ENCODE assay signal across 1 cellular context in the genomic region with DNA sequence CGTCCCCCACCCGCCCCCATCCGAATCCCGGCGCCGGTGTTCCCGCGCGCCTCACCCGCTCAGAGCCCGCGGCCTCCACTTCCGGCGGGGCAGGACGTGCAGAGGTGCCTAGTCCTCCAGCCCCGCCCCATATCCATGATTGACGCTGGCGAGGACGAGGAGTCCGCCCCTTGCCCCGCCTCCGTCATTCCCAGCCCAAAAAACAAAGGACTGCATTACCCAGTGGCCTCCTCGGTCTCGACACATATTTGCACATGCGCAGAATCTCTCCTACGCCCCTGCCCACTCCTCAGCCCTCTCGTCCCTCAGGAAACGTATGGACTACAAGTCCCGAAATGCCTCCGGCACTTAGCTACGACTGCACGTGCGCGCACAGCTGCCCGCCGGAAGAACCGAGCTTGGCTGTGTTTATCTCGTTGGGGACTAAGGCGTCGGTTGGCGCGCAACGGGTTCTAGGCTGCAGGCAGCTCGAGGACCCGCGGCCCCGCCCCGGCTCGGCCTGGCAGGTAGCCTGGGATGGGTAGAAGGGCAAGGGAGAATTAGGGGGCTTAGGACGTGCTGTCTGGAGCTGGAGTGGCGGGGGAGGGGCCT.
A peak's percentile ranks its signal among the peaks of the same experiment; 100 is the strongest.
TF ChIP-seq lines count a peak whose summit lies in the region.

A gene with protein sequence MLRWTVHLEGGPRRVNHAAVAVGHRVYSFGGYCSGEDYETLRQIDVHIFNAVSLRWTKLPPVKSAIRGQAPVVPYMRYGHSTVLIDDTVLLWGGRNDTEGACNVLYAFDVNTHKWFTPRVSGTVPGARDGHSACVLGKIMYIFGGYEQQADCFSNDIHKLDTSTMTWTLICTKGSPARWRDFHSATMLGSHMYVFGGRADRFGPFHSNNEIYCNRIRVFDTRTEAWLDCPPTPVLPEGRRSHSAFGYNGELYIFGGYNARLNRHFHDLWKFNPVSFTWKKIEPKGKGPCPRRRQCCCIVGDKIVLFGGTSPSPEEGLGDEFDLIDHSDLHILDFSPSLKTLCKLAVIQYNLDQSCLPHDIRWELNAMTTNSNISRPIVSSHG (plus strand): TSS at position 407 of the 591 bp plus-strand sequence. CDS start 2,944 bp downstream, outside the sequence.
Gene MEA1, minus strand, starts transcription at position 104 of the 591 bp plus-strand sequence. CDS start 133 bp downstream, outside the sequence.

TF ChIP-seq in HepG2, 621 proteins besides CTCF, POLR2A, EP300 and RAD21 (continued from another document and continues in another):
- TF ChIP-seq MLX (CRISPR knock-in tag; IDR thresholded peaks at IDR 0.05) (peak; percentile 68), TCF12 (IDR thresholded peaks at IDR 0.05) (no peak), TCF12 (CRISPR knock-in tag; IDR thresholded peaks at IDR 0.05) (no peak), ZNF652 (CRISPR knock-in tag; IDR thresholded peaks at IDR 0.05; ENCODE audit: borderline replicate concordance, low read depth) (0 out of 2 replicates have a peak, but pooled peaks have one; percentile 12), ZNF263 (CRISPR knock-in tag; IDR thresholded peaks at IDR 0.05) (no peak), ZNF460 (CRISPR knock-in tag; IDR thresholded peaks at IDR 0.05; ENCODE audit: borderline replicate concordance) (no peak), SOX13 (IDR thresholded peaks at IDR 0.05) (no peak), SOX13 (CRISPR knock-in tag; conservative IDR thresholded peaks at IDR 0.05 in 1 of 2, IDR thresholded peaks at IDR 0.05 in 1 of 2) (peak in 1 of 2 experiments; percentile 33; a peak in 1 of 4 replicates), ZNF224 (CRISPR knock-in tag; IDR thresholded peaks at IDR 0.05) (no peak), ZNF83 (CRISPR knock-in tag; IDR thresholded peaks at IDR 0.05; ENCODE audit: borderline replicate concordance) (peak; percentile 29; the same call in 1 of the 2 replicates), RARG (CRISPR knock-in tag; IDR thresholded peaks at IDR 0.05; ENCODE audit: low read depth) (no peak), ZNF550 (CRISPR knock-in tag; IDR thresholded peaks at IDR 0.05; ENCODE audit: borderline replicate concordance) (no peak), ZNF660 (CRISPR knock-in tag; IDR thresholded peaks at IDR 0.05; ENCODE audit: borderline replicate concordance, low read depth) (no peak), JDP2 (CRISPR knock-in tag; IDR thresholded peaks at IDR 0.05; ENCODE audit: borderline replicate concordance) (no peak), PREB (CRISPR knock-in tag; IDR thresholded peaks at IDR 0.05) (no peak), YEATS2 (CRISPR knock-in tag; IDR thresholded peaks at IDR 0.05; ENCODE audit: borderline replicate concordance) (peak; percentile 85), EZH2 (conservative IDR thresholded peaks at IDR 0.05; ENCODE audit: low read depth, low read length) (no peak), ZNF496 (CRISPR knock-in tag; IDR thresholded peaks at IDR 0.05; ENCODE audit: insufficient replicate concordance) (no peak), ZFX (CRISPR knock-in tag; IDR thresholded peaks at IDR 0.05; ENCODE audit: low read depth) (peak; percentile 94), RCOR2 (CRISPR knock-in tag; IDR thresholded peaks at IDR 0.05) (0 out of 2 replicates have a peak, but pooled peaks have one; percentile 24), TBX3 (IDR thresholded peaks at IDR 0.05; ENCODE audit: borderline replicate concordance) (peak; percentile 27; the same call in 1 of the 2 replicates), KLF6 (CRISPR knock-in tag; IDR thresholded peaks at IDR 0.05) (no peak), BRCA1 (CRISPR knock-in tag; IDR thresholded peaks at IDR 0.05) (no peak), ZNF761 (CRISPR knock-in tag; conservative IDR thresholded peaks at IDR 0.05) (peak; percentile 36; the same call in 1 of the 2 replicates), DNMT1 (CRISPR knock-in tag; IDR thresholded peaks at IDR 0.05) (no peak), ZBTB38 (CRISPR knock-in tag; IDR thresholded peaks at IDR 0.05) (peak; percentile 48; the same call in 1 of the 2 replicates), RFXANK (CRISPR knock-in tag; IDR thresholded peaks at IDR 0.05) (0 out of 2 replicates have a peak, but pooled peaks have one; percentile 65), ZSCAN20 (CRISPR knock-in tag; IDR thresholded peaks at IDR 0.05; ENCODE audit: borderline replicate concordance) (no peak), RBM22 (optimal IDR thresholded peaks at IDR 0.05; ENCODE audit: low read length) (no peak), REPIN1 (CRISPR knock-in tag; IDR thresholded peaks at IDR 0.05; ENCODE audit: borderline replicate concordance, low read depth) (peak; percentile 76), ZNF780A (CRISPR knock-in tag; IDR thresholded peaks at IDR 0.05) (no peak), SRSF9 (IDR thresholded peaks at IDR 0.05; ENCODE audit: borderline replicate concordance, insufficient read depth, low read depth, low read length, poor library complexity, severe bottlenecking) (no peak), MAFG (CRISPR knock-in tag; IDR thresholded peaks at IDR 0.05) (no peak), RBM39 (IDR thresholded peaks at IDR 0.05; ENCODE audit: low read depth, low read length, poor library complexity, severe bottlenecking) (peak; percentile 62), STAT5B (CRISPR knock-in tag; IDR thresholded peaks at IDR 0.05) (no peak), ZNF296 (CRISPR knock-in tag; conservative IDR thresholded peaks at IDR 0.05) (no peak), RXRB (CRISPR knock-in tag; IDR thresholded peaks at IDR 0.05; ENCODE audit: borderline replicate concordance) (peak; percentile 55; the same call in 1 of the 2 replicates), SIX4 (CRISPR knock-in tag; IDR thresholded peaks at IDR 0.05) (no peak; the same call in 1 of the 2 replicates), ZSCAN9 (CRISPR knock-in tag; IDR thresholded peaks at IDR 0.05; ENCODE audit: borderline replicate concordance) (no peak; the same call in 1 of the 2 replicates)
- TF ChIP-seq, protein P1, sequence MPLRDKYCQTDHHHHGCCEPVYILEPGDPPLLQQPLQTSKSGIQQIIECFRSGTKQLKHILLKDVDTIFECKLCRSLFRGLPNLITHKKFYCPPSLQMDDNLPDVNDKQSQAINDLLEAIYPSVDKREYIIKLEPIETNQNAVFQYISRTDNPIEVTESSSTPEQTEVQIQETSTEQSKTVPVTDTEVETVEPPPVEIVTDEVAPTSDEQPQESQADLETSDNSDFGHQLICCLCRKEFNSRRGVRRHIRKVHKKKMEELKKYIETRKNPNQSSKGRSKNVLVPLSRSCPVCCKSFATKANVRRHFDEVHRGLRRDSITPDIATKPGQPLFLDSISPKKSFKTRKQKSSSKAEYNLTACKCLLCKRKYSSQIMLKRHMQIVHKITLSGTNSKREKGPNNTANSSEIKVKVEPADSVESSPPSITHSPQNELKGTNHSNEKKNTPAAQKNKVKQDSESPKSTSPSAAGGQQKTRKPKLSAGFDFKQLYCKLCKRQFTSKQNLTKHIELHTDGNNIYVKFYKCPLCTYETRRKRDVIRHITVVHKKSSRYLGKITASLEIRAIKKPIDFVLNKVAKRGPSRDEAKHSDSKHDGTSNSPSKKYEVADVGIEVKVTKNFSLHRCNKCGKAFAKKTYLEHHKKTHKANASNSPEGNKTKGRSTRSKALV (CRISPR knock-in tag; IDR thresholded peaks at IDR 0.05), result no peak
- TF ChIP-seq, protein P2, sequence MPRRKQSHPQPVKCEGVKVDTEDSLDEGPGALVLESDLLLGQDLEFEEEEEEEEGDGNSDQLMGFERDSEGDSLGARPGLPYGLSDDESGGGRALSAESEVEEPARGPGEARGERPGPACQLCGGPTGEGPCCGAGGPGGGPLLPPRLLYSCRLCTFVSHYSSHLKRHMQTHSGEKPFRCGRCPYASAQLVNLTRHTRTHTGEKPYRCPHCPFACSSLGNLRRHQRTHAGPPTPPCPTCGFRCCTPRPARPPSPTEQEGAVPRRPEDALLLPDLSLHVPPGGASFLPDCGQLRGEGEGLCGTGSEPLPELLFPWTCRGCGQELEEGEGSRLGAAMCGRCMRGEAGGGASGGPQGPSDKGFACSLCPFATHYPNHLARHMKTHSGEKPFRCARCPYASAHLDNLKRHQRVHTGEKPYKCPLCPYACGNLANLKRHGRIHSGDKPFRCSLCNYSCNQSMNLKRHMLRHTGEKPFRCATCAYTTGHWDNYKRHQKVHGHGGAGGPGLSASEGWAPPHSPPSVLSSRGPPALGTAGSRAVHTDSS (CRISPR knock-in tag; conservative IDR thresholded peaks at IDR 0.05), result no peak
- TF ChIP-seq, protein P3, sequence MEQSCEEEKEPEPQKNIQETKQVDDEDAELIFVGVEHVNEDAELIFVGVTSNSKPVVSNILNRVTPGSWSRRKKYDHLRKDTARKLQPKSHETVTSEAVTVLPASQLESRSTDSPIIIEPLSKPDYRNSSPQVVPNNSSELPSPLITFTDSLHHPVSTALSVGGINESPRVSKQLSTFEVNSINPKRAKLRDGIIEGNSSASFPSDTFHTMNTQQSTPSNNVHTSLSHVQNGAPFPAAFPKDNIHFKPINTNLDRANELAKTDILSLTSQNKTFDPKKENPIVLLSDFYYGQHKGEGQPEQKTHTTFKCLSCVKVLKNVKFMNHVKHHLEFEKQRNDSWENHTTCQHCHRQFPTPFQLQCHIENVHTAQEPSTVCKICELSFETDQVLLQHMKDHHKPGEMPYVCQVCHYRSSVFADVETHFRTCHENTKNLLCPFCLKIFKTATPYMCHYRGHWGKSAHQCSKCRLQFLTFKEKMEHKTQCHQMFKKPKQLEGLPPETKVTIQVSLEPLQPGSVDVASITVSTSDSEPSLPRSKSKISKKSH (CRISPR knock-in tag; IDR thresholded peaks at IDR 0.05; ENCODE audit: borderline replicate concordance), result no peak; the same call in 1 of the 2 replicates
- TF ChIP-seq, protein P4, sequence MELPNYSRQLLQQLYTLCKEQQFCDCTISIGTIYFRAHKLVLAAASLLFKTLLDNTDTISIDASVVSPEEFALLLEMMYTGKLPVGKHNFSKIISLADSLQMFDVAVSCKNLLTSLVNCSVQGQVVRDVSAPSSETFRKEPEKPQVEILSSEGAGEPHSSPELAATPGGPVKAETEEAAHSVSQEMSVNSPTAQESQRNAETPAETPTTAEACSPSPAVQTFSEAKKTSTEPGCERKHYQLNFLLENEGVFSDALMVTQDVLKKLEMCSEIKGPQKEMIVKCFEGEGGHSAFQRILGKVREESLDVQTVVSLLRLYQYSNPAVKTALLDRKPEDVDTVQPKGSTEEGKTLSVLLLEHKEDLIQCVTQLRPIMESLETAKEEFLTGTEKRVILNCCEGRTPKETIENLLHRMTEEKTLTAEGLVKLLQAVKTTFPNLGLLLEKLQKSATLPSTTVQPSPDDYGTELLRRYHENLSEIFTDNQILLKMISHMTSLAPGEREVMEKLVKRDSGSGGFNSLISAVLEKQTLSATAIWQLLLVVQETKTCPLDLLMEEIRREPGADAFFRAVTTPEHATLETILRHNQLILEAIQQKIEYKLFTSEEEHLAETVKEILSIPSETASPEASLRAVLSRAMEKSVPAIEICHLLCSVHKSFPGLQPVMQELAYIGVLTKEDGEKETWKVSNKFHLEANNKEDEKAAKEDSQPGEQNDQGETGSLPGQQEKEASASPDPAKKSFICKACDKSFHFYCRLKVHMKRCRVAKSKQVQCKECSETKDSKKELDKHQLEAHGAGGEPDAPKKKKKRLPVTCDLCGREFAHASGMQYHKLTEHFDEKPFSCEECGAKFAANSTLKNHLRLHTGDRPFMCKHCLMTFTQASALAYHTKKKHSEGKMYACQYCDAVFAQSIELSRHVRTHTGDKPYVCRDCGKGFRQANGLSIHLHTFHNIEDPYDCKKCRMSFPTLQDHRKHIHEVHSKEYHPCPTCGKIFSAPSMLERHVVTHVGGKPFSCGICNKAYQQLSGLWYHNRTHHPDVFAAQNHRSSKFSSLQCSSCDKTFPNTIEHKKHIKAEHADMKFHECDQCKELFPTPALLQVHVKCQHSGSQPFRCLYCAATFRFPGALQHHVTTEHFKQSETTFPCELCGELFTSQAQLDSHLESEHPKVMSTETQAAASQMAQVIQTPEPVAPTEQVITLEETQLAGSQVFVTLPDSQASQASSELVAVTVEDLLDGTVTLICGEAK (IDR thresholded peaks at IDR 0.05), result 0 out of 2 replicates have a peak, but pooled peaks have one; percentile 16
- TF ChIP-seq, protein P4 (CRISPR knock-in tag; IDR thresholded peaks at IDR 0.05), result peak; percentile 34; the same call in 1 of the 2 replicates
